30 cellular contexts compared by ENCODE assay signal in the genomic region with DNA sequence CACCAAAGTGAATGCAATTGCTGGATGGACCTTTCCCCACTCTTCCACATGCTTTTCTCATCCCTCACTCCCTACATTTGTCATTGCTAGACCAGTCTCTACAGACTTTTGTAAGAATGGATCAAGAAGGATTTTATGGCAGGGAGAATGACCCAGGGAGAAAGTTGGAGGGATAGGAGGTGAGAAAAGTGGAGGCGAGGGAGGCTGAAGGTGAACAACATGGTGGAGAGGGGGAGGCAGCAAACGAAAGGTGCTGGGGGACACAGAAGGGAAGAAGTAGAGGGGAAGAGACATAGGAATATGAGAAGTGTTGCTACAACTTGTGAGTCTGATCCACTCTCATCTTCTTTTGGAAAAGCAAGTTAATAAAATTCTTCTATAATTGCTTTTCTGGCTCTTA. TPM values are rescaled to one million over a fixed set of nuclear protein-coding genes. Genes with fewer than 3 reads are reported as not detected.
"Had no signal": no experiment of that assay in that cellular context is flagged by ENCODE, and none has a peak within 500 bp of the region (broad histone marks: within the 10 kb centered on the region; RNA-seq: fewer than 3 reads in every experiment).

No MANE protein-coding gene starts in this region.

- H3K4me1 ChIP-seq: colonic mucosa, gastrocnemius medialis, parathyroid adenoma, right atrium auricular region, testis had no signal

- H3K27ac ChIP-seq: colonic mucosa, epithelial cell of prostate, gastrocnemius medialis, neural progenitor cell, parathyroid adenoma, right atrium auricular region, testis, tibial nerve had no signal

- H3K9ac ChIP-seq: neural progenitor cell, parathyroid adenoma had no signal

- H3K36me3 ChIP-seq: colonic mucosa, gastrocnemius medialis, neural progenitor cell, right atrium auricular region, sigmoid colon, tibial nerve, vagina had no signal

- ATAC-seq: esophagus mucosa; gastrocnemius medialis; naive thymus-derived CD4-positive, alpha-beta T cell; stimulated activated memory B cell treated with anti-CD40 and anti-IgM and Interleukin-4, amounts not matched to agents 10 μg/mL and 1 μg/mL and 100 μg/mL, for 72 hours; stimulated activated naive CD8-positive, alpha-beta T cell treated with anti-CD3 and anti-CD28 coated beads, Interleukin-15, Interleukin-2, amounts not matched to agents 100 U/mL and 50 U/mL, for 24 hours had no signal

- H3K4me3 ChIP-seq: colonic mucosa, gastrocnemius medialis, neural progenitor cell, right atrium auricular region, sigmoid colon, testis, tibial nerve, vagina had no signal

- H2AFZ ChIP-seq: parathyroid adenoma had no signal

- H3K79me2 ChIP-seq: parathyroid adenoma had no signal

- H3K4me2 ChIP-seq: neural progenitor cell had no signal

- H3K27me3 ChIP-seq: colonic mucosa, gastrocnemius medialis, neural progenitor cell, right atrium auricular region, sigmoid colon, testis, tibial nerve, vagina had no signal

- H3K9me3 ChIP-seq: colonic mucosa, gastrocnemius medialis, right atrium auricular region, sigmoid colon, testis, tibial nerve, vagina had no signal

- FAIRE-seq: kidney had no signal

- DNase-seq: colonic mucosa; effector CD8-positive, alpha-beta T cell; endodermal cell; foreskin fibroblast; gastrocnemius medialis; kidney; mesendoderm; midbrain; naive thymus-derived CD4-positive, alpha-beta T cell; sigmoid colon; stimulated activated CD4-positive, alpha-beta T cell treated with anti-CD3 and anti-CD28 coated beads, Interleukin-4, amount 100 ng/mL, for 4 hours; stimulated activated naive CD8-positive, alpha-beta T cell treated with anti-CD3 and anti-CD28 coated beads, Interleukin-15, Interleukin-2, amounts not matched to agents 100 U/mL and 50 U/mL, for 24 hours; testis had no signal

RNA-seq across cellular contexts. Expression of gene RTP1, which starts 24.4 kb away (rescaled TPM):
- total RNA-seq: colonic mucosa; esophagus mucosa; gastrocnemius medialis; glomerular endothelial cell; kidney; left lobe of liver; lower leg skin; lung microvascular endothelial cell; mucosa of gallbladder; naive thymus-derived CD4-positive, alpha-beta T cell; osteoblast; progenitor cell of endocrine pancreas; right atrium auricular region; sigmoid colon; skeletal muscle tissue; tibial nerve; ureter; vagina had no signal
- polyA plus RNA-seq: naive thymus-derived CD4-positive, alpha-beta T cell had no signal
